In genomic region chr17:75069783-75070182, GRCh38 we compare ENCODE assay signal across 9 cellular contexts. TPM values are rescaled to one million over a fixed set of nuclear protein-coding genes. Genes with fewer than 3 reads are reported as not detected.
A peak's percentile ranks its signal among the peaks of the same experiment; 100 is the strongest.
DNase-seq lines count a peak whose midpoint lies in the region; ATAC-seq, FAIRE-seq and TF ChIP-seq lines count a peak whose summit lies in the region.
"Had no signal": no experiment of that assay in that cellular context is flagged by ENCODE, and none has a peak within 500 bp of the region (broad histone marks: within the 10 kb centered on the region; RNA-seq: fewer than 3 reads in every experiment).

No MANE protein-coding gene starts in this region.

- H2AFZ ChIP-seq in IMR-90 (replicated peaks; ENCODE audit: low read length, poor library complexity) (peak overlapping the region; percentile 75), GM12878 (ENCODE audit: control insufficient read depth, low read depth, low read length) (no peak overlapping the region)

- H3K4me1 Mint-ChIP-seq in mesothelial cell of epicardium = peaks cover 7% of the 10 kb centered on the region

- no peak overlapping the region for H4K5ac ChIP-seq in IMR-90 (ENCODE audit: low read depth, low read length)

- H2BK5ac ChIP-seq in IMR-90 (ENCODE audit: low read depth, low read length, poor library complexity, severe bottlenecking) = no peak overlapping the region

- H3K79me2 ChIP-seq in GM12878 (ENCODE audit: control insufficient read depth, insufficient read depth, low read length) = no peaks in the 10 kb centered on the region

- 0 out of 2 replicates have a peak, but pooled peaks cover 3% of the 10 kb centered on the region for H3K9me1 ChIP-seq in IMR-90 (ENCODE audit: insufficient read depth, low read length)

- H3K9me3 ChIP-seq in IMR-90 (ENCODE audit: control insufficient read depth, insufficient read depth, low read length) (no peaks in the 10 kb centered on the region), GM12878 (replicated peaks; ENCODE audit: control insufficient read depth, insufficient read depth, low read length) (no peaks in the 10 kb centered on the region), gastroesophageal sphincter (no peaks in the 10 kb centered on the region)
- H3K9me3 ChIP-seq: heart left ventricle had no signal

- no peak overlapping the region for H2BK15ac ChIP-seq in IMR-90 (ENCODE audit: low read depth, low read length)

- no peak overlapping the region for H4K91ac ChIP-seq in IMR-90 (ENCODE audit: insufficient read depth, low read depth, low read length)

- peak; percentile 11 for DNase-seq in DMS153 (lab: John Stamatoyannopoulos, UW)
- no peak for DNase-seq in IMR-90
- no peak for DNase-seq in GM12878 (ENCODE audit: low read depth, low spot score)
- no peak for DNase-seq in mesothelial cell of epicardium (ENCODE audit: low spot score in 2 of 2, unreplicated experiment in 2 of 2)
- no peak for DNase-seq in germinal center (ENCODE audit: low spot score)
- DNase-seq in GM19240 (ENCODE audit: insufficient read length, low spot score) = no peak
- no peak for DNase-seq in cortex of kidney (lab: John Stamatoyannopoulos, UW)
- DNase-seq: heart left ventricle had no signal

- H4K20me1 ChIP-seq in IMR-90 (ENCODE audit: insufficient read depth, low read length) = no peaks in the 10 kb centered on the region
- no peaks in the 10 kb centered on the region for H4K20me1 ChIP-seq in GM12878 (ENCODE audit: control insufficient read depth, insufficient read depth)

- no peak overlapping the region for H3K4ac ChIP-seq in IMR-90 (ENCODE audit: low read depth, low read length)

- POLR2A ChIA-PET in IMR-90 (lab: Charles Lee; ENCODE audit: unreplicated experiment) (no interaction called here), GM12878 (lab: Charles Lee) (interaction anchor here (0.7 to 1.4 kb wide), 4 partner anchors 44 to 1182 kb away, joined by 3 to 5 read pairs (median 4); no protein-coding TSS in a partner anchor)

- H3K14ac ChIP-seq in IMR-90 (replicated peaks; ENCODE audit: low read depth, low read length) = no peak overlapping the region

- TF ChIP-seq CTCF in IMR-90 (conservative IDR thresholded peaks at IDR 0.05; ENCODE audit: low read depth, low read length) (peak; percentile 53), GM12878 (IDR thresholded peaks at IDR 0.05 in 2 of 3, conservative IDR thresholded peaks at IDR 0.05 in 1 of 3; ENCODE audit: control insufficient read depth in 2 of 3, extremely low read depth in 1 of 3, insufficient read depth in 1 of 3, low read depth in 3 of 3, low read length in 3 of 3) (peak in 2 of 3 experiments; percentile 35 to 50; a peak in 4 of 6 replicates), mesothelial cell of epicardium (IDR thresholded peaks at IDR 0.05; ENCODE audit: unreplicated experiment) (peak; percentile 11), gastroesophageal sphincter (IDR thresholded peaks at IDR 0.05) (peak in 1 of 4 experiments; percentile 12)

- H2BK120ac ChIP-seq in IMR-90 (ENCODE audit: low read depth, low read length) = no peak overlapping the region

- RAD21 ChIA-PET in GM12878 (lab: Charles Lee; ENCODE audit: unreplicated experiment) = interaction anchor here (1.3 to 3.0 kb wide), 10 partner anchors 8 to 132 kb away, joined by 3 to 25 read pairs (median 6); partner anchors contain the start of gene NT5C

- peak overlapping the region; percentile 72 for H2AK9ac ChIP-seq in IMR-90 (replicated peaks; ENCODE audit: low read depth, low read length, poor library complexity)

- H3K56ac ChIP-seq in IMR-90 (ENCODE audit: extremely low read depth, insufficient read depth, low read length) = no peak overlapping the region

- no peak overlapping the region for H2AK5ac ChIP-seq in IMR-90 (ENCODE audit: low read depth, low read length)

- ATAC-seq in IMR-90 (ENCODE audit: low read depth) = peak; percentile 85
- ATAC-seq in GM12878 = peak; percentile 68
- no peak for ATAC-seq in gastroesophageal sphincter
- ATAC-seq: heart left ventricle had no signal

- H3K23ac ChIP-seq in IMR-90 (ENCODE audit: low read depth, low read length) = no peak overlapping the region

- H3K4me2 ChIP-seq in IMR-90 (ENCODE audit: low read depth, low read length) (no peak overlapping the region), GM12878 (ENCODE audit: control insufficient read depth, insufficient read depth) (no peak overlapping the region)

- SMC1A ChIA-PET in GM12878 (lab: Charles Lee; ENCODE audit: uncharacterized antibody, unreplicated experiment) = interaction anchor here (0.9 to 2.2 kb wide), 10 partner anchors 13 to 132 kb away, joined by 3 to 12 read pairs (median 4); partner anchors contain the start of gene NT5C

- 64% methylated on average over 2 of the region's 2 CpGs; no CpG with 5 or more reads in 1 of the 2 experiments for WGBS in IMR-90 (ENCODE audit: extremely low coverage in 2 of 2, insufficient read length in 1 of 2), 2 experiments
- 84% methylated on average over 2 of the region's 2 CpGs for WGBS in GM12878 (ENCODE audit: insufficient coverage, insufficient replicate concordance, low lambda C conversion rate, missing lambda C conversion rate)
- 71 to 94% methylated on average over 2 of the region's 2 CpGs for WGBS in gastroesophageal sphincter (ENCODE audit: low coverage in 1 of 2), 2 donors

- no peak overlapping the region for H3K4me3 ChIP-seq in IMR-90 (ENCODE audit: insufficient read depth, low read depth, low read length)
- no peak overlapping the region for H3K4me3 ChIP-seq in GM12878
- no peak overlapping the region for H3K4me3 ChIP-seq in gastroesophageal sphincter
- H3K4me3 ChIP-seq: heart left ventricle had no signal

- TF ChIP-seq EP300 in GM12878 (IDR thresholded peaks at IDR 0.05; ENCODE audit: borderline replicate concordance in 1 of 2, control insufficient read depth in 1 of 2, low read depth in 2 of 2, low read length in 2 of 2) (no peak), gastroesophageal sphincter (IDR thresholded peaks at IDR 0.05) (no peak)

- no peaks in the 10 kb centered on the region for H3K27me3 ChIP-seq in IMR-90 (ENCODE audit: control insufficient read depth, insufficient read depth, low read length)
- H3K27me3 ChIP-seq in GM12878 (replicated peaks in 1 of 2; ENCODE audit: control insufficient read depth in 2 of 2, insufficient read depth in 2 of 2, low read length in 1 of 2) = no peaks in the 10 kb centered on the region
- H3K27me3 ChIP-seq in gastroesophageal sphincter = no peaks in the 10 kb centered on the region
- H3K27me3 ChIP-seq: heart left ventricle had no signal

- in situ Hi-C loops in IMR-90 (cut with MboI; ENCODE audit: low sequenced_read_pairs) (loop anchor here (10.0 to 25.0 kb wide), 2 partner anchors 135 to 343 kb away; partner anchors contain the start of genes GRB2 and NUP85), GM12878 (cut with MboI) (no loop called here)

- intact Hi-C loops in IMR-90 (cut with micrococcal nuclease) (loop anchor here (5.0 to 10.0 kb wide), 2 partner anchors 38 to 135 kb away; partner anchors contain the start of genes ARMC7 and NUP85), GM12878 (cut with micrococcal nuclease; ENCODE audit: unreplicated experiment) (no loop called here)

- H3K27ac Mint-ChIP-seq in mesothelial cell of epicardium = no peak overlapping the region

- TF ChIP-seq RAD21 in IMR-90 (IDR thresholded peaks at IDR 0.05; ENCODE audit: low read length) (peak; percentile 54), GM12878 (IDR thresholded peaks at IDR 0.05; ENCODE audit: insufficient read depth, low read depth, low read length) (0 out of 2 replicates have a peak, but pooled peaks have one; percentile 24)

- no peak for FAIRE-seq in GM12878 (lab: Jason Lieb, UNC)

- H3K9ac ChIP-seq in IMR-90 (ENCODE audit: low read depth, low read length) (no peak overlapping the region), GM12878 (ENCODE audit: control insufficient read depth, insufficient read depth, low read length) (no peak overlapping the region)

- TF ChIP-seq POLR2A in IMR-90 (IDR thresholded peaks at IDR 0.05; ENCODE audit: low read depth, low read length) (no peak), GM12878 (IDR thresholded peaks at IDR 0.05; ENCODE audit: low read depth, low read length) (no peak), gastroesophageal sphincter (IDR thresholded peaks at IDR 0.05) (no peak)

- no TSS peak for BruUV-seq in IMR-90 (replicated peaks; lab: Mats Ljungman, UMichigan)
- BruUV-seq in GM12878 (replicated peaks; lab: Mats Ljungman, UMichigan) = no TSS peak

- H3K9me3 Mint-ChIP-seq in mesothelial cell of epicardium = no peaks in the 10 kb centered on the region

- no peak overlapping the region for H4K8ac ChIP-seq in IMR-90 (ENCODE audit: low read depth in 2 of 2, low read length in 2 of 2)

- no peak overlapping the region for H3K18ac ChIP-seq in IMR-90 (ENCODE audit: low read depth, low read length)

- no peak overlapping the region for H3K27ac ChIP-seq in IMR-90 (ENCODE audit: insufficient read depth, low read length)
- no peak overlapping the region for H3K27ac ChIP-seq in GM12878 (ENCODE audit: control insufficient read depth, insufficient read depth)
- H3K27ac ChIP-seq in gastroesophageal sphincter = no peak overlapping the region
- H3K27ac ChIP-seq: heart left ventricle had no signal

- H3K4me1 ChIP-seq in IMR-90 (ENCODE audit: control insufficient read depth, insufficient read depth, low read length) (no peaks in the 10 kb centered on the region), GM12878 (ENCODE audit: control insufficient read depth, insufficient read depth, low read length) (peaks cover 15% of the 10 kb centered on the region), gastroesophageal sphincter (no peaks in the 10 kb centered on the region)

- dilution Hi-C loops in IMR-90 (cut with HindIII; ENCODE audit: low sequenced_read_pairs, unreplicated experiment) = no loop called here

- H3K4me3 Mint-ChIP-seq in mesothelial cell of epicardium = no peak overlapping the region

- H3K27me3 Mint-ChIP-seq in mesothelial cell of epicardium (ENCODE audit: low read depth) = no peaks in the 10 kb centered on the region

- H3K36me3 Mint-ChIP-seq in mesothelial cell of epicardium = peaks cover 3% of the 10 kb centered on the region

- no peak overlapping the region for H2BK20ac ChIP-seq in IMR-90 (ENCODE audit: low read depth, low read length)

- CTCF ChIA-PET in IMR-90 (lab: Yijun Ruan, JAX) = interaction anchor here (0.7 to 1.9 kb wide), 5 partner anchors 10 to 132 kb away, joined by 3 to 9 read pairs (median 7); no protein-coding TSS in a partner anchor
- CTCF ChIA-PET in GM12878 (lab: Yijun Ruan, JAX) = interaction anchor here (0.8 to 6.2 kb wide), 20 partner anchors 9 to 192 kb away, joined by 3 to 33 read pairs (median 5); partner anchors contain the start of genes ARMC7, GGA3, MRPL58 and MRPS7

- peaks cover 6% of the 10 kb centered on the region; the same call in 1 of the 2 replicates for H3K36me3 ChIP-seq in IMR-90 (ENCODE audit: control insufficient read depth, insufficient read depth, low read length)
- no peaks in the 10 kb centered on the region; a peak in 1 of 4 replicates for H3K36me3 ChIP-seq in GM12878 (ENCODE audit: control insufficient read depth in 2 of 2, insufficient read depth in 2 of 2, low read length in 1 of 2)
- peaks cover 0 to 10% of the 10 kb centered on the region in 2 donors for H3K36me3 ChIP-seq in gastroesophageal sphincter

- H3K79me1 ChIP-seq in IMR-90 (ENCODE audit: low read depth in 1 of 2, low read length in 2 of 2) = no peaks in the 10 kb centered on the region

RNA-seq across cellular contexts. Expression of gene SLC16A5, which starts 18.0 kb away (rescaled TPM):
- total RNA-seq in IMR-90 (2012; rRNA removed) (1.1 and 1.8 TPM in 2 replicates), GM12878 (2014; rRNA removed) (0.76 and 1.2 TPM in 2 replicates), GM12878 (2014; rRNA removed; fragmentation: Illumina TruSeq; extraction: Trizol) (0.88 and 0.94 TPM in 2 replicates), GM12878 (2021) (3.1 and 3.4 TPM in 2 replicates), mesothelial cell of epicardium (46.4 to 49.5 TPM (median 46.9 TPM) in 3 replicates), gastroesophageal sphincter (1 to 10 TPM; 4.0 to 6.9 (median 5.2) TPM)
- polyA plus RNA-seq in IMR-90 (2012; rRNA removed) (5.9 and 7.1 TPM in 2 replicates), GM12878 (2011; rRNA removed) (0.17 and 0.30 TPM in 2 replicates), GM12878 (2014; fragmentation: Illumina TruSeq; extraction: Trizol) (0.17 and 0.84 TPM in 2 replicates), GM12878 (2014; fragmentation: Nextera tagmentation; extraction: Ambion mirVana) (under 1 TPM; 0.03 to 0.16 TPM), GM12878 (2014; rRNA removed) (2.4 and 3.0 TPM in 2 replicates), GM12878 (2016; fragmentation: Nextera tagmentation; extraction: Ambion mirVana) (1 to 10 TPM in 1 of 2 experiments, under 1 TPM in 1; 0.98 to 1.0 TPM)
- polyA plus RNA-seq in IMR-90 (2012; cell fraction: cytosol; rRNA removed) = 1.9 and 9.5 TPM in 2 replicates
- 19.4 and 39.3 TPM in 2 replicates for polyA plus RNA-seq in IMR-90 (2012; cell fraction: nucleus; rRNA removed; ENCODE audit: low replicate concordance)
- 4.4 and 6.6 TPM in 2 replicates for total RNA-seq in GM12878 (2013; cell fraction: nucleolus; rRNA removed)
- polyA plus RNA-seq in GM12878 (2011; ENCODE audit: low read depth) = 0.83 TPM
- 0.57 and 0.84 TPM in 2 replicates for polyA plus RNA-seq in GM12878 (2011; cell fraction: cytosol; rRNA removed)
- 2.8 and 2.9 TPM in 2 replicates for polyA plus RNA-seq in GM12878 (2011; cell fraction: nucleus; rRNA removed)
- 2.9 and 4.1 TPM in 2 replicates for polyA plus RNA-seq in GM12878 (2012)
- 0.22 and 0.41 TPM in 2 replicates for polyA minus RNA-seq in GM12878 (2011; rRNA and poly(A)+ RNA removed)
- 0.53 and 0.94 TPM in 2 replicates for polyA minus RNA-seq in GM12878 (2011; cell fraction: cytosol; rRNA and poly(A)+ RNA removed)
- polyA minus RNA-seq in GM12878 (2011; cell fraction: nucleus; rRNA and poly(A)+ RNA removed) = 0.73 and 0.96 TPM in 2 replicates

RNA-seq across cellular contexts. Expression of gene KCTD2, which starts 22.8 kb away (rescaled TPM):
- 9.1 and 9.4 TPM in 2 replicates for total RNA-seq in IMR-90 (2012; rRNA removed)
- 18.3 and 18.4 TPM in 2 replicates for polyA plus RNA-seq in IMR-90 (2012; rRNA removed)
- 10.8 and 16.4 TPM in 2 replicates for polyA plus RNA-seq in IMR-90 (2012; cell fraction: cytosol; rRNA removed)
- 9.9 and 12.6 TPM in 2 replicates for polyA plus RNA-seq in IMR-90 (2012; cell fraction: nucleus; rRNA removed; ENCODE audit: low replicate concordance)
- total RNA-seq in GM12878 (2013; cell fraction: nucleolus; rRNA removed) = 9.1 and 11.1 TPM in 2 replicates
- 13.6 and 14.2 TPM in 2 replicates for total RNA-seq in GM12878 (2014; rRNA removed)
- total RNA-seq in GM12878 (2014; rRNA removed; fragmentation: Illumina TruSeq; extraction: Trizol) = 11.9 and 13.3 TPM in 2 replicates
- 16.7 and 16.8 TPM in 2 replicates for total RNA-seq in GM12878 (2021)
- polyA plus RNA-seq in GM12878 (2011; ENCODE audit: low read depth) = 9.5 TPM
- polyA plus RNA-seq in GM12878 (2011; rRNA removed) = 27.5 and 32.3 TPM in 2 replicates
- 27.2 and 28.9 TPM in 2 replicates for polyA plus RNA-seq in GM12878 (2011; cell fraction: cytosol; rRNA removed)
- 17.1 and 18.6 TPM in 2 replicates for polyA plus RNA-seq in GM12878 (2011; cell fraction: nucleus; rRNA removed)
- 11.4 and 12.4 TPM in 2 replicates for polyA plus RNA-seq in GM12878 (2012)
- 17.3 and 20.0 TPM in 2 replicates for polyA plus RNA-seq in GM12878 (2014; fragmentation: Illumina TruSeq; extraction: Trizol)
- polyA plus RNA-seq in GM12878 (2014; fragmentation: Nextera tagmentation; extraction: Ambion mirVana) = 1 to 10 TPM; 1.5 to 2.2 TPM
- 15.6 and 16.1 TPM in 2 replicates for polyA plus RNA-seq in GM12878 (2014; rRNA removed)
- polyA plus RNA-seq in GM12878 (2016; fragmentation: Nextera tagmentation; extraction: Ambion mirVana) = 1 to 10 TPM; 1.5 to 4.5 TPM
- 15.0 and 21.0 TPM in 2 replicates for polyA minus RNA-seq in GM12878 (2011; rRNA and poly(A)+ RNA removed)
- 4.9 and 7.3 TPM in 2 replicates for polyA minus RNA-seq in GM12878 (2011; cell fraction: cytosol; rRNA and poly(A)+ RNA removed)
- 2.8 and 4.6 TPM in 2 replicates for polyA minus RNA-seq in GM12878 (2011; cell fraction: nucleus; rRNA and poly(A)+ RNA removed)
- total RNA-seq in mesothelial cell of epicardium = 24.1 to 26.4 TPM (median 26.1 TPM) in 3 replicates
- 10 to 100 TPM; 27.1 to 39.7 (median 28.8) TPM for total RNA-seq in gastroesophageal sphincter

RNA-seq across cellular contexts. Expression of gene ATP5PD, which starts 23.0 kb away (rescaled TPM):
- total RNA-seq in IMR-90 (2012; rRNA removed) = 365 and 373 TPM in 2 replicates
- polyA plus RNA-seq in IMR-90 (2012; rRNA removed) = 331 and 425 TPM in 2 replicates
- 109 and 263 TPM in 2 replicates for polyA plus RNA-seq in IMR-90 (2012; cell fraction: cytosol; rRNA removed)
- 38.0 and 159 TPM in 2 replicates for polyA plus RNA-seq in IMR-90 (2012; cell fraction: nucleus; rRNA removed; ENCODE audit: low replicate concordance)
- 36.7 and 39.6 TPM in 2 replicates for total RNA-seq in GM12878 (2013; cell fraction: nucleolus; rRNA removed)
- total RNA-seq in GM12878 (2014; rRNA removed) = 201 and 218 TPM in 2 replicates
- 303 and 307 TPM in 2 replicates for total RNA-seq in GM12878 (2014; rRNA removed; fragmentation: Illumina TruSeq; extraction: Trizol)
- 209 and 218 TPM in 2 replicates for total RNA-seq in GM12878 (2021)
- polyA plus RNA-seq in GM12878 (2011; ENCODE audit: low read depth) = 502 TPM
- polyA plus RNA-seq in GM12878 (2011; rRNA removed) = 172 and 241 TPM in 2 replicates
- 200 and 326 TPM in 2 replicates for polyA plus RNA-seq in GM12878 (2011; cell fraction: cytosol; rRNA removed)
- 83.7 and 91.7 TPM in 2 replicates for polyA plus RNA-seq in GM12878 (2011; cell fraction: nucleus; rRNA removed)
- polyA plus RNA-seq in GM12878 (2012) = 300 and 334 TPM in 2 replicates
- 338 and 519 TPM in 2 replicates for polyA plus RNA-seq in GM12878 (2014; fragmentation: Illumina TruSeq; extraction: Trizol)
- 100 to 1,000 TPM; 710 to 772 TPM for polyA plus RNA-seq in GM12878 (2014; fragmentation: Nextera tagmentation; extraction: Ambion mirVana)
- 186 and 195 TPM in 2 replicates for polyA plus RNA-seq in GM12878 (2014; rRNA removed)
- 100 to 1,000 TPM; 436 to 445 TPM for polyA plus RNA-seq in GM12878 (2016; fragmentation: Nextera tagmentation; extraction: Ambion mirVana)
- polyA minus RNA-seq in GM12878 (2011; rRNA and poly(A)+ RNA removed) = 126 and 155 TPM in 2 replicates
- 46.9 and 49.8 TPM in 2 replicates for polyA minus RNA-seq in GM12878 (2011; cell fraction: cytosol; rRNA and poly(A)+ RNA removed)
- polyA minus RNA-seq in GM12878 (2011; cell fraction: nucleus; rRNA and poly(A)+ RNA removed) = 23.5 and 27.0 TPM in 2 replicates
- 153 to 161 TPM (median 153 TPM) in 3 replicates for total RNA-seq in mesothelial cell of epicardium
- total RNA-seq in gastroesophageal sphincter = 100 to 1,000 TPM; 213 to 337 (median 307) TPM

RNA-seq across cellular contexts. Expression of gene ARMC7, which starts 40.0 kb away (rescaled TPM):
- total RNA-seq in IMR-90 (2012; rRNA removed) (1.7 and 1.8 TPM in 2 replicates), GM12878 (2014; rRNA removed) (5.6 and 6.1 TPM in 2 replicates), GM12878 (2014; rRNA removed; fragmentation: Illumina TruSeq; extraction: Trizol) (4.1 and 5.6 TPM in 2 replicates), GM12878 (2021) (11.6 and 11.7 TPM in 2 replicates), mesothelial cell of epicardium (11.3 to 12.0 TPM (median 11.4 TPM) in 3 replicates), gastroesophageal sphincter (1 to 10 TPM; 2.4 to 6.1 (median 3.9) TPM)
- polyA plus RNA-seq in IMR-90 (2012; rRNA removed) (6.9 and 7.3 TPM in 2 replicates), GM12878 (2011; rRNA removed) (2.4 and 5.2 TPM in 2 replicates), GM12878 (2014; fragmentation: Illumina TruSeq; extraction: Trizol) (2.9 and 6.5 TPM in 2 replicates), GM12878 (2014; fragmentation: Nextera tagmentation; extraction: Ambion mirVana) (1 to 10 TPM; 1.5 to 4.3 TPM), GM12878 (2014; rRNA removed) (6.9 and 10.9 TPM in 2 replicates), GM12878 (2016; fragmentation: Nextera tagmentation; extraction: Ambion mirVana) (10 to 100 TPM; 15.7 to 19.8 TPM)
- polyA plus RNA-seq in IMR-90 (2012; cell fraction: cytosol; rRNA removed) = 7.1 and 7.3 TPM in 2 replicates
- 4.8 and 7.7 TPM in 2 replicates for polyA plus RNA-seq in IMR-90 (2012; cell fraction: nucleus; rRNA removed; ENCODE audit: low replicate concordance)
- 11.3 and 11.4 TPM in 2 replicates for total RNA-seq in GM12878 (2013; cell fraction: nucleolus; rRNA removed)
- 4.5 TPM for polyA plus RNA-seq in GM12878 (2011; ENCODE audit: low read depth)
- 9.5 and 11.2 TPM in 2 replicates for polyA plus RNA-seq in GM12878 (2011; cell fraction: cytosol; rRNA removed)
- polyA plus RNA-seq in GM12878 (2011; cell fraction: nucleus; rRNA removed) = 8.6 and 10.6 TPM in 2 replicates
- polyA plus RNA-seq in GM12878 (2012) = 9.2 and 11.8 TPM in 2 replicates
- 7.3 and 10.3 TPM in 2 replicates for polyA minus RNA-seq in GM12878 (2011; rRNA and poly(A)+ RNA removed)
- 3.5 and 6.9 TPM in 2 replicates for polyA minus RNA-seq in GM12878 (2011; cell fraction: cytosol; rRNA and poly(A)+ RNA removed)
- 5.9 and 11.0 TPM in 2 replicates for polyA minus RNA-seq in GM12878 (2011; cell fraction: nucleus; rRNA and poly(A)+ RNA removed)

RNA-seq across cellular contexts. Expression of gene MRPL58, which starts 57.3 kb away (rescaled TPM):
- total RNA-seq in IMR-90 (2012; rRNA removed) (42.5 and 53.9 TPM in 2 replicates), GM12878 (2014; rRNA removed) (64.3 and 65.6 TPM in 2 replicates), GM12878 (2014; rRNA removed; fragmentation: Illumina TruSeq; extraction: Trizol) (39.5 and 46.3 TPM in 2 replicates), GM12878 (2021) (43.0 and 44.0 TPM in 2 replicates), mesothelial cell of epicardium (18.3 to 22.6 TPM (median 20.7 TPM) in 3 replicates), gastroesophageal sphincter (100 to 1,000 TPM in 1 of 4 donors, 10 to 100 TPM in 3; 36.6 to 112 (median 50.5) TPM)
- polyA plus RNA-seq in IMR-90 (2012; rRNA removed) (49.0 and 53.0 TPM in 2 replicates), GM12878 (2011; rRNA removed) (53.5 and 60.3 TPM in 2 replicates), GM12878 (2014; fragmentation: Illumina TruSeq; extraction: Trizol) (51.1 and 52.2 TPM in 2 replicates), GM12878 (2014; fragmentation: Nextera tagmentation; extraction: Ambion mirVana) (10 to 100 TPM; 23.0 to 43.7 TPM), GM12878 (2014; rRNA removed) (60.0 and 73.2 TPM in 2 replicates), GM12878 (2016; fragmentation: Nextera tagmentation; extraction: Ambion mirVana) (10 to 100 TPM; 52.7 to 59.2 TPM)
- polyA plus RNA-seq in IMR-90 (2012; cell fraction: cytosol; rRNA removed) = 72.6 and 78.2 TPM in 2 replicates
- polyA plus RNA-seq in IMR-90 (2012; cell fraction: nucleus; rRNA removed; ENCODE audit: low replicate concordance) = 21.8 and 25.5 TPM in 2 replicates
- total RNA-seq in GM12878 (2013; cell fraction: nucleolus; rRNA removed) = 3.2 and 3.4 TPM in 2 replicates
- polyA plus RNA-seq in GM12878 (2011; ENCODE audit: low read depth) = 28.1 TPM
- polyA plus RNA-seq in GM12878 (2011; cell fraction: cytosol; rRNA removed) = 38.0 and 49.9 TPM in 2 replicates
- polyA plus RNA-seq in GM12878 (2011; cell fraction: nucleus; rRNA removed) = 23.0 and 24.4 TPM in 2 replicates
- 25.5 and 28.9 TPM in 2 replicates for polyA plus RNA-seq in GM12878 (2012)
- 13.5 and 16.6 TPM in 2 replicates for polyA minus RNA-seq in GM12878 (2011; rRNA and poly(A)+ RNA removed)
- polyA minus RNA-seq in GM12878 (2011; cell fraction: cytosol; rRNA and poly(A)+ RNA removed) = 8.0 and 11.3 TPM in 2 replicates
- 3.5 and 5.5 TPM in 2 replicates for polyA minus RNA-seq in GM12878 (2011; cell fraction: nucleus; rRNA and poly(A)+ RNA removed)
